In genomic region chr19:19871932-19872331, GRCh38 we compare ENCODE assay signal across 16 cellular contexts. TPM values are rescaled to one million over a fixed set of nuclear protein-coding genes. Genes with fewer than 3 reads are reported as not detected.
DNase-seq lines count a peak whose midpoint lies in the region; ATAC-seq lines count a peak whose summit lies in the region.
"Had no signal": no experiment of that assay in that cellular context is flagged by ENCODE, and none has a peak within 500 bp of the region (broad histone marks: within the 10 kb centered on the region; RNA-seq: fewer than 3 reads in every experiment).

No MANE protein-coding gene starts in this region.

- ATAC-seq in naive thymus-derived CD4-positive, alpha-beta T cell, result no peak

- H3K27me3 Mint-ChIP-seq in activated T-cell treated with anti-CD3 and anti-CD28 coated beads, Interleukin-2, amount 50 U/mL, for 24 hours, result no peaks in the 10 kb centered on the region
- no peaks in the 10 kb centered on the region for H3K27me3 Mint-ChIP-seq in CD8-positive, alpha-beta memory T cell
- no peaks in the 10 kb centered on the region for H3K27me3 Mint-ChIP-seq in naive thymus-derived CD4-positive, alpha-beta T cell

- no peak overlapping the region for H3K4me2 ChIP-seq in BLaER1 treated with 17β-estradiol and CSF1 and Interleukin-3, amounts not matched to agents 10 nM and 100 nM

- peaks cover 57% of the 10 kb centered on the region for H3K4me1 Mint-ChIP-seq in activated T-cell treated with anti-CD3 and anti-CD28 coated beads, Interleukin-2, amount 50 U/mL, for 24 hours (ENCODE audit: low read depth)
- peaks cover 48 to 69% (median 63%) of the 10 kb centered on the region in 3 donors for H3K4me1 Mint-ChIP-seq in CD8-positive, alpha-beta memory T cell
- peaks cover 21 to 59% (median 52%) of the 10 kb centered on the region in 7 donors for H3K4me1 Mint-ChIP-seq in naive thymus-derived CD4-positive, alpha-beta T cell

- DNase-seq in activated T-cell treated with anti-CD3 and anti-CD28 coated beads, Interleukin-2, amount 50 U/mL, for 24 hours, result no peak
- no peak for DNase-seq in activated T-cell treated with anti-CD3 and anti-CD28 coated beads for 4 hours
- DNase-seq in CD8-positive, alpha-beta memory T cell, result no peak
- no peak for DNase-seq in naive thymus-derived CD4-positive, alpha-beta T cell
- no peak for DNase-seq in NCI-H1105 (lab: John Stamatoyannopoulos, UW)
- no peak for DNase-seq in islet precursor cell
- no peak for DNase-seq in NCI-H128 (lab: John Stamatoyannopoulos, UW; ENCODE audit: unreplicated experiment)
- DNase-seq: AML-193, DMS153, HFFc6, KBM-7, NCI-H1048, NCI-H1694 treated with DMSO at 0.1 percent for 48 hours, NCI-H446 treated with DMSO at 0.1 percent for 48 hours, NCI-H774 had no signal

- peaks cover 4 to 14% (median 7%) of the 10 kb centered on the region in 10 experiments; a peak in 10 of 20 replicates for H3K4me1 ChIP-seq in BLaER1 treated with 17β-estradiol and CSF1 and Interleukin-3, amounts not matched to agents 10 nM and 100 nM
- H3K4me1 ChIP-seq in CD8-positive, alpha-beta memory T cell (ENCODE audit: insufficient read depth, low read length), result peaks cover 20% of the 10 kb centered on the region
- peaks cover 7 to 13% of the 10 kb centered on the region in 2 donors for H3K4me1 ChIP-seq in naive thymus-derived CD4-positive, alpha-beta T cell (ENCODE audit: control insufficient read depth in 2 of 2, insufficient read depth in 2 of 2, low read length in 2 of 2)

- H3K27ac Mint-ChIP-seq in activated T-cell treated with anti-CD3 and anti-CD28 coated beads, Interleukin-2, amount 50 U/mL, for 24 hours, result peak overlapping the region; percentile 34
- H3K27ac Mint-ChIP-seq in CD8-positive, alpha-beta memory T cell, result peak overlapping the region; percentile 2 to 63 (median 32)
- peak overlapping the region in 7 of 9 donors; percentile 10 to 82 (median 69) for H3K27ac Mint-ChIP-seq in naive thymus-derived CD4-positive, alpha-beta T cell
- H3K27ac Mint-ChIP-seq: HFFc6 had no signal

- POLR2A ChIA-PET in CD8-positive, alpha-beta memory T cell (lab: Charles Lee), result no interaction called here
- POLR2A ChIA-PET in naive thymus-derived CD4-positive, alpha-beta T cell (lab: Charles Lee), result interaction anchor here (1.0 to 3.1 kb wide), 7 partner anchors 11 to 204 kb away, joined by 4 to 17 read pairs (median 7); partner anchors contain the start of genes ZNF101, ZNF14 and ZNF506

- no peaks in the 10 kb centered on the region for H3K27me3 ChIP-seq in BLaER1 treated with 17β-estradiol and CSF1 and Interleukin-3, amounts not matched to agents 10 nM and 100 nM
- no peaks in the 10 kb centered on the region for H3K27me3 ChIP-seq in CD8-positive, alpha-beta memory T cell (ENCODE audit: insufficient read depth, low read length, poor library complexity, severe bottlenecking)
- H3K27me3 ChIP-seq in naive thymus-derived CD4-positive, alpha-beta T cell (ENCODE audit: control insufficient read depth in 2 of 2, insufficient read depth in 2 of 2, low read length in 2 of 2), result no peaks in the 10 kb centered on the region

- H3K9me3 Mint-ChIP-seq in activated T-cell treated with anti-CD3 and anti-CD28 coated beads, Interleukin-2, amount 50 U/mL, for 24 hours, result peaks cover 4% of the 10 kb centered on the region
- no peaks in the 10 kb centered on the region for H3K9me3 Mint-ChIP-seq in CD8-positive, alpha-beta memory T cell
- H3K9me3 Mint-ChIP-seq in naive thymus-derived CD4-positive, alpha-beta T cell, result peaks cover 0 to 46% (median 0%) of the 10 kb centered on the region in 11 donors

- CTCF ChIA-PET in CD8-positive, alpha-beta memory T cell (lab: Charles Lee), result no interaction called here
- CTCF ChIA-PET in naive thymus-derived CD4-positive, alpha-beta T cell (lab: Charles Lee), result interaction anchor here (0.9 to 1.0 kb wide), 2 partner anchors 11 to 98 kb away, joined by 3 read pairs; no protein-coding TSS in a partner anchor

- peaks cover 74% of the 10 kb centered on the region for H3K36me3 Mint-ChIP-seq in activated T-cell treated with anti-CD3 and anti-CD28 coated beads, Interleukin-2, amount 50 U/mL, for 24 hours (ENCODE audit: low read depth)
- peaks cover 0 to 41% (median 3%) of the 10 kb centered on the region in 3 donors for H3K36me3 Mint-ChIP-seq in CD8-positive, alpha-beta memory T cell
- peaks cover 0 to 73% (median 37%) of the 10 kb centered on the region in 5 donors for H3K36me3 Mint-ChIP-seq in naive thymus-derived CD4-positive, alpha-beta T cell

- intact Hi-C loops in naive thymus-derived CD4-positive, alpha-beta T cell (cut with micrococcal nuclease), result no loop called here

- no peaks in the 10 kb centered on the region for H4K20me1 ChIP-seq in BLaER1 treated with 17β-estradiol and CSF1 and Interleukin-3, amounts not matched to agents 10 nM and 100 nM

- H3K27ac ChIP-seq in BLaER1 treated with 17β-estradiol and CSF1 and Interleukin-3, amounts not matched to agents 10 nM and 100 nM, result no peak overlapping the region
- no peak overlapping the region for H3K27ac ChIP-seq in CD8-positive, alpha-beta memory T cell (ENCODE audit: low read depth, low read length)
- no peak overlapping the region for H3K27ac ChIP-seq in naive thymus-derived CD4-positive, alpha-beta T cell (ENCODE audit: low read depth, low read length)

- no peak overlapping the region for H3K9ac ChIP-seq in BLaER1 treated with 17β-estradiol and CSF1 and Interleukin-3, amounts not matched to agents 10 nM and 100 nM

- H3K36me3 ChIP-seq in BLaER1 treated with 17β-estradiol and CSF1 and Interleukin-3, amounts not matched to agents 10 nM and 100 nM, result peaks cover 86 to 100% (median 99%) of the 10 kb centered on the region in 11 experiments
- H3K36me3 ChIP-seq in CD8-positive, alpha-beta memory T cell (ENCODE audit: insufficient read depth, low read length), result peaks cover 8% of the 10 kb centered on the region
- H3K36me3 ChIP-seq in naive thymus-derived CD4-positive, alpha-beta T cell (ENCODE audit: control insufficient read depth in 2 of 3, insufficient read depth in 3 of 3, low read length in 3 of 3), result peaks cover 0 to 10% (median 6%) of the 10 kb centered on the region in 3 experiments

- H3K9me3 ChIP-seq in BLaER1 treated with 17β-estradiol and CSF1 and Interleukin-3, amounts not matched to agents 10 nM and 100 nM (replicated peaks in 1 of 11), result peaks cover 96 to 100% (median 100%) of the 10 kb centered on the region in 11 experiments
- H3K9me3 ChIP-seq in CD8-positive, alpha-beta memory T cell (ENCODE audit: low read length), result no peaks in the 10 kb centered on the region
- H3K9me3 ChIP-seq in naive thymus-derived CD4-positive, alpha-beta T cell (ENCODE audit: control insufficient read depth in 2 of 3, low read length in 3 of 3), result peaks cover 0 to 3% (median 0%) of the 10 kb centered on the region in 3 experiments

- peak overlapping the region in 7 of 10 experiments; percentile 6 to 87 (median 33); a peak in 8 of 20 replicates for H3K4me3 ChIP-seq in BLaER1 treated with 17β-estradiol and CSF1 and Interleukin-3, amounts not matched to agents 10 nM and 100 nM
- no peak overlapping the region for H3K4me3 ChIP-seq in CD8-positive, alpha-beta memory T cell (ENCODE audit: low read length)
- no peak overlapping the region for H3K4me3 ChIP-seq in naive thymus-derived CD4-positive, alpha-beta T cell (ENCODE audit: low read length)

- peak overlapping the region; percentile 39 for H3K4me3 Mint-ChIP-seq in activated T-cell treated with anti-CD3 and anti-CD28 coated beads, Interleukin-2, amount 50 U/mL, for 24 hours
- H3K4me3 Mint-ChIP-seq in CD8-positive, alpha-beta memory T cell, result peak overlapping the region in 3 of 7 donors; percentile 1 to 36 (median 1)
- H3K4me3 Mint-ChIP-seq in naive thymus-derived CD4-positive, alpha-beta T cell, result peak overlapping the region in 4 of 10 donors; percentile 5 to 55 (median 16)
- H3K4me3 Mint-ChIP-seq: HFFc6 had no signal

RNA-seq across cellular contexts. Expression of gene ZNF253, which starts 6.2 kb away (rescaled TPM):
- 10 to 100 TPM; 14.0 to 16.1 TPM for total RNA-seq in CD8-positive, alpha-beta memory T cell
- 6.8 TPM for polyA plus RNA-seq in CD8-positive, alpha-beta memory T cell
- 10 to 100 TPM in 4 of 5 experiments, 1 to 10 TPM in 1; 9.5 to 33.8 (median 14.8) TPM for total RNA-seq in naive thymus-derived CD4-positive, alpha-beta T cell
- 10 to 100 TPM in 1 of 2 donors, 1 to 10 TPM in 1; 9.8 to 16.0 TPM for polyA plus RNA-seq in naive thymus-derived CD4-positive, alpha-beta T cell

RNA-seq across cellular contexts. Expression of gene ZNF93, which starts 28.8 kb away (rescaled TPM):
- 1 to 10 TPM; 8.6 to 9.1 TPM for total RNA-seq in CD8-positive, alpha-beta memory T cell
- 7.9 TPM for polyA plus RNA-seq in CD8-positive, alpha-beta memory T cell
- total RNA-seq in naive thymus-derived CD4-positive, alpha-beta T cell, result 10 to 100 TPM in 2 of 5 experiments, 1 to 10 TPM in 3; 3.4 to 11.6 (median 7.2) TPM
- 1 to 10 TPM; 8.7 to 9.6 TPM for polyA plus RNA-seq in naive thymus-derived CD4-positive, alpha-beta T cell

RNA-seq across cellular contexts. Expression of gene ZNF506, which starts 50.4 kb away (rescaled TPM):
- total RNA-seq in CD8-positive, alpha-beta memory T cell, result 10 to 100 TPM; 27.8 to 28.3 TPM
- 26.9 TPM for polyA plus RNA-seq in CD8-positive, alpha-beta memory T cell
- 10 to 100 TPM; 20.4 to 93.9 (median 55.7) TPM for total RNA-seq in naive thymus-derived CD4-positive, alpha-beta T cell
- polyA plus RNA-seq in naive thymus-derived CD4-positive, alpha-beta T cell, result 10 to 100 TPM; 23.5 to 35.9 TPM

Comparison
In these comparisons a context has a peak if more than half of its experiments do, and no peak if none do; other contexts are left out.
1. H3K4me3 ChIP-seq: peak in BLaER1 treated with 17β-estradiol and CSF1 and Interleukin-3, amounts not matched to agents 10 nM and 100 nM (7 of 10); none in CD8-positive, alpha-beta memory T cell (single experiment) and naive thymus-derived CD4-positive, alpha-beta T cell (single experiment).
2. Peak in every context shown above with its lines, with median percentiles within 50 percentile points of each other: H3K27ac Mint-ChIP-seq.